ENCODE assay signal across 13 cellular contexts in the genomic region with DNA sequence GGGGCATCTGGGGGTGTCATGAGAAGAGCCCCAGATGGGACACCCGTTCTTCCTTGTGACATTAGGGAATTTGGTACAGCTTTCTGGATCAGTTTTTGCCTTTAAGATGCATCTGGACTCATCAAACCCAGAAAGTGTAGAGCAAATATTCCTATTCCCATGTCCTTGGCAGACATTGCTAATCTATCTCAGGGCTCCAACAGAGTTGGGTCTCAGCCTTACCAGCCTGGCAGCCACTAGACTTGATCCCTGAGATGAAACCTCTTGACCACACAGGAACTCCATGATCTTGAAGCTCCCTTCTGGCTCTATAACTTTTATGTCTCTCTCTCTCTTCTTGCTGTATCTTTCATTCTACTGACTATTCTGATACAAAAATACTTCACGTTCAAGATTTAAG. TPM values are rescaled to one million over a fixed set of nuclear protein-coding genes. Genes with fewer than 3 reads are reported as not detected.
DNase-seq lines count a peak whose midpoint lies in the region; ATAC-seq, FAIRE-seq and TF ChIP-seq lines count a peak whose summit lies in the region.
"Had no signal": no experiment of that assay in that cellular context is flagged by ENCODE, and none has a peak within 500 bp of the region (broad histone marks: within the 10 kb centered on the region; RNA-seq: fewer than 3 reads in every experiment).

No MANE protein-coding gene starts in this region.

- TF ChIP-seq EP300 in A549 (IDR thresholded peaks at IDR 0.05) = no peak

- H3K4me1 ChIP-seq in A549 (peaks cover 92% of the 10 kb centered on the region), psoas muscle (peaks cover 89% of the 10 kb centered on the region)

- intact Hi-C loops in psoas muscle (cut with DNase I) = loop anchor here (2.0 to 10.0 kb wide), 5 partner anchors 33 to 99 kb away; a partner anchor contains a TSS

- H3K9me3 ChIP-seq in A549 (no peaks in the 10 kb centered on the region), psoas muscle (no peaks in the 10 kb centered on the region)

- H3K4me3 ChIP-seq in A549 (no peak overlapping the region), fibroblast of mammary gland (ENCODE audit: control insufficient read depth, low read depth, low read length) (no peak overlapping the region), psoas muscle (no peak overlapping the region)

- POLR2A ChIA-PET in A549 (lab: Yijun Ruan, JAX) = interaction anchor here (0.6 to 6.1 kb wide), 10 partner anchors 11 to 155 kb away, joined by 3 to 61 read pairs (median 4); a partner anchor contains a TSS

- H3K27me3 ChIP-seq in psoas muscle (ENCODE audit: insufficient read depth in 3 of 3, low read length in 2 of 3) = no peaks in the 10 kb centered on the region

- H3K27ac ChIP-seq in A549 (peak overlapping the region; percentile 96 to 99), psoas muscle (peak overlapping the region; percentile 95)

- no peaks in the 10 kb centered on the region for H3K36me3 ChIP-seq in psoas muscle (ENCODE audit: insufficient read depth in 1 of 2, low read depth in 1 of 2)

- H3K4me2 ChIP-seq in A549 = peak overlapping the region; percentile 88

- no peak for DNase-seq in A549 (ENCODE audit: low read depth in 1 of 2, low spot score in 1 of 2)
- peak; percentile 47 for DNase-seq in fibroblast of mammary gland (ENCODE audit: low read depth)
- peak in 1 of 2 donors; percentile 32 for DNase-seq in psoas muscle
- no peak for DNase-seq in stimulated activated naive CD8-positive, alpha-beta T cell treated with anti-CD3 and anti-CD28 coated beads, Interleukin-15, Interleukin-2, amounts not matched to agents 100 U/mL and 50 U/mL, for 24 hours
- DNase-seq in NCI-H510A treated with DMSO at 0.1 percent for 48 hours (lab: John Stamatoyannopoulos, UW) = no peak
- DNase-seq in mucosa of gallbladder (ENCODE audit: low spot score) = no peak
- DNase-seq: cortex of kidney, DMS53, NCI-H526 had no signal

- no peak for FAIRE-seq in A549 (lab: Jason Lieb, UNC)

- no peak for TF ChIP-seq POLR2A in A549 (IDR thresholded peaks at IDR 0.05; ENCODE audit: low read length)

- 55% methylated on average over 2 of the region's 2 CpGs for WGBS in A549 (ENCODE audit: missing lambda C conversion rate)
- 36 to 56% (median 40%) methylated on average over 2 of the region's 2 CpGs for WGBS in psoas muscle, 3 donors

- CTCF ChIA-PET in A549 (lab: Yijun Ruan, JAX) = interaction anchor here (0.7 to 3.2 kb wide), 23 partner anchors 10 to 163 kb away, joined by 3 to 25 read pairs (median 4); a partner anchor contains a TSS

- no peak for ATAC-seq in A549
- peak; percentile 6 for ATAC-seq in SK-N-SH treated with all-trans-retinoic acid at 6 μM for 48 hours
- no peak for ATAC-seq in psoas muscle
- ATAC-seq in stimulated activated naive CD8-positive, alpha-beta T cell treated with anti-CD3 and anti-CD28 coated beads, Interleukin-15, Interleukin-2, amounts not matched to agents 100 U/mL and 50 U/mL, for 24 hours = no peak
- ATAC-seq in HG03354 (IDR thresholded peaks at IDR 0.05; ENCODE audit: poor library complexity, severe bottlenecking, unreplicated experiment) = no peak
- ATAC-seq: activated CD4-positive, CD25-positive, alpha-beta regulatory T cell treated with anti-CD3 and anti-CD28 coated beads, Interleukin-2, amount 50 U/mL, for 24 hours; stimulated activated memory B cell treated with anti-CD40 and anti-IgM and Interleukin-4, amounts not matched to agents 10 μg/mL and 1 μg/mL and 100 μg/mL, for 72 hours had no signal

- TF ChIP-seq RAD21 in A549 (conservative IDR thresholded peaks at IDR 0.05 in 1 of 2, IDR thresholded peaks at IDR 0.05 in 1 of 2) = no peak

- TF ChIP-seq CTCF in A549 (IDR thresholded peaks at IDR 0.05) = no peak
- no peak for TF ChIP-seq CTCF in fibroblast of mammary gland (conservative IDR thresholded peaks at IDR 0.05; ENCODE audit: control insufficient read depth, insufficient read depth, low read depth, low read length)
- no peak for TF ChIP-seq CTCF in psoas muscle (IDR thresholded peaks at IDR 0.05)

TF ChIP-seq in A549, 52 proteins besides CTCF, POLR2A, EP300 and RAD21 (continues in another document):
- TF ChIP-seq NPAS2 (CRISPR knock-in tag; IDR thresholded peaks at IDR 0.05; ENCODE audit: borderline replicate concordance) = no peak
- no peak for TF ChIP-seq RARB (CRISPR knock-in tag; IDR thresholded peaks at IDR 0.05)
- no peak for TF ChIP-seq RFX5 (IDR thresholded peaks at IDR 0.05)
- no peak for TF ChIP-seq HOXA7 (CRISPR knock-in tag; IDR thresholded peaks at IDR 0.05)
- no peak for TF ChIP-seq FOXS1 (CRISPR knock-in tag; IDR thresholded peaks at IDR 0.05)
- TF ChIP-seq, protein P1, sequence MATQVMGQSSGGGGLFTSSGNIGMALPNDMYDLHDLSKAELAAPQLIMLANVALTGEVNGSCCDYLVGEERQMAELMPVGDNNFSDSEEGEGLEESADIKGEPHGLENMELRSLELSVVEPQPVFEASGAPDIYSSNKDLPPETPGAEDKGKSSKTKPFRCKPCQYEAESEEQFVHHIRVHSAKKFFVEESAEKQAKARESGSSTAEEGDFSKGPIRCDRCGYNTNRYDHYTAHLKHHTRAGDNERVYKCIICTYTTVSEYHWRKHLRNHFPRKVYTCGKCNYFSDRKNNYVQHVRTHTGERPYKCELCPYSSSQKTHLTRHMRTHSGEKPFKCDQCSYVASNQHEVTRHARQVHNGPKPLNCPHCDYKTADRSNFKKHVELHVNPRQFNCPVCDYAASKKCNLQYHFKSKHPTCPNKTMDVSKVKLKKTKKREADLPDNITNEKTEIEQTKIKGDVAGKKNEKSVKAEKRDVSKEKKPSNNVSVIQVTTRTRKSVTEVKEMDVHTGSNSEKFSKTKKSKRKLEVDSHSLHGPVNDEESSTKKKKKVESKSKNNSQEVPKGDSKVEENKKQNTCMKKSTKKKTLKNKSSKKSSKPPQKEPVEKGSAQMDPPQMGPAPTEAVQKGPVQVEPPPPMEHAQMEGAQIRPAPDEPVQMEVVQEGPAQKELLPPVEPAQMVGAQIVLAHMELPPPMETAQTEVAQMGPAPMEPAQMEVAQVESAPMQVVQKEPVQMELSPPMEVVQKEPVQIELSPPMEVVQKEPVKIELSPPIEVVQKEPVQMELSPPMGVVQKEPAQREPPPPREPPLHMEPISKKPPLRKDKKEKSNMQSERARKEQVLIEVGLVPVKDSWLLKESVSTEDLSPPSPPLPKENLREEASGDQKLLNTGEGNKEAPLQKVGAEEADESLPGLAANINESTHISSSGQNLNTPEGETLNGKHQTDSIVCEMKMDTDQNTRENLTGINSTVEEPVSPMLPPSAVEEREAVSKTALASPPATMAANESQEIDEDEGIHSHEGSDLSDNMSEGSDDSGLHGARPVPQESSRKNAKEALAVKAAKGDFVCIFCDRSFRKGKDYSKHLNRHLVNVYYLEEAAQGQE (IDR thresholded peaks at IDR 0.05) = no peak
- no peak for TF ChIP-seq ESRRA (IDR thresholded peaks at IDR 0.05; ENCODE audit: borderline replicate concordance, low read length)
- TF ChIP-seq ZFP36 (IDR thresholded peaks at IDR 0.05; ENCODE audit: borderline replicate concordance, partially characterized antibody) = no peak
- no peak for TF ChIP-seq BHLHE40 (IDR thresholded peaks at IDR 0.05; ENCODE audit: low read depth, low read length)
- no peak for TF ChIP-seq CBX2 (IDR thresholded peaks at IDR 0.05; ENCODE audit: borderline replicate concordance, low read depth)

TF ChIP-seq in SK-N-SH treated with all-trans-retinoic acid at 6 μM for 48 hours, 23 proteins besides CTCF, POLR2A, EP300 and RAD21:
- TF ChIP-seq GLIS3 (CRISPR knock-in tag; IDR thresholded peaks at IDR 0.05) (no peak), PPARA (CRISPR knock-in tag; IDR thresholded peaks at IDR 0.05; ENCODE audit: borderline replicate concordance) (no peak), SNAI2 (CRISPR knock-in tag; IDR thresholded peaks at IDR 0.05) (no peak), RARB (CRISPR knock-in tag; IDR thresholded peaks at IDR 0.05) (no peak), ZFP3 (CRISPR knock-in tag; IDR thresholded peaks at IDR 0.05) (0 out of 2 replicates have a peak, but pooled peaks have one; percentile 18)
- TF ChIP-seq, protein P2, sequence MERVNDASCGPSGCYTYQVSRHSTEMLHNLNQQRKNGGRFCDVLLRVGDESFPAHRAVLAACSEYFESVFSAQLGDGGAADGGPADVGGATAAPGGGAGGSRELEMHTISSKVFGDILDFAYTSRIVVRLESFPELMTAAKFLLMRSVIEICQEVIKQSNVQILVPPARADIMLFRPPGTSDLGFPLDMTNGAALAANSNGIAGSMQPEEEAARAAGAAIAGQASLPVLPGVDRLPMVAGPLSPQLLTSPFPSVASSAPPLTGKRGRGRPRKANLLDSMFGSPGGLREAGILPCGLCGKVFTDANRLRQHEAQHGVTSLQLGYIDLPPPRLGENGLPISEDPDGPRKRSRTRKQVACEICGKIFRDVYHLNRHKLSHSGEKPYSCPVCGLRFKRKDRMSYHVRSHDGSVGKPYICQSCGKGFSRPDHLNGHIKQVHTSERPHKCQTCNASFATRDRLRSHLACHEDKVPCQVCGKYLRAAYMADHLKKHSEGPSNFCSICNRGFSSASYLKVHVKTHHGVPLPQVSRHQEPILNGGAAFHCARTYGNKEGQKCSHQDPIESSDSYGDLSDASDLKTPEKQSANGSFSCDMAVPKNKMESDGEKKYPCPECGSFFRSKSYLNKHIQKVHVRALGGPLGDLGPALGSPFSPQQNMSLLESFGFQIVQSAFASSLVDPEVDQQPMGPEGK (CRISPR knock-in tag; IDR thresholded peaks at IDR 0.05; ENCODE audit: borderline replicate concordance) = no peak

RNA-seq across cellular contexts. Expression of a gene that starts 35.7 kb away (rescaled TPM):
- polyA plus RNA-seq in A549 (2011; rRNA removed) (176 and 208 TPM in 2 replicates), A549 (2017; fragmentation: RNase III; extraction: RNeasy Plus Mini Kit Qiagen cat#74134 plus additional on column Dnase treatment) (289 to 322 TPM (median 304 TPM) in 3 replicates), psoas muscle (100 to 1,000 TPM in 1 of 3 donors, 10 to 100 TPM in 2; 50.5 to 116 (median 60.1) TPM)
- polyA plus RNA-seq in A549 (2012; cell fraction: cytosol; rRNA removed) = 184 and 254 TPM in 2 replicates
- polyA plus RNA-seq in A549 (2012; cell fraction: nucleus; rRNA removed) = 131 and 150 TPM in 2 replicates
- 418 and 510 TPM in 2 replicates for polyA minus RNA-seq in A549 (2011; rRNA and poly(A)+ RNA removed)
- total RNA-seq in psoas muscle (10 to 100 TPM; 49.9 to 86.5 (median 53.7) TPM), mucosa of gallbladder (118 TPM)
